8 cellular contexts compared by ENCODE assay signal in genomic region chr3:901953-902778, GRCh38.
A peak's percentile ranks its signal among the peaks of the same experiment; 100 is the strongest.
DNase-seq lines count a peak whose midpoint lies in the region; ATAC-seq and TF ChIP-seq lines count a peak whose summit lies in the region.

No MANE protein-coding gene starts in this region.

- no peaks in the 10 kb centered on the region for H3K79me2 ChIP-seq in DND-41 (ENCODE audit: insufficient read depth, low read length)

- H3K36me3 ChIP-seq in DND-41 (ENCODE audit: insufficient read depth, low read length): no peaks in the 10 kb centered on the region
- H3K36me3 ChIP-seq in aorta (ENCODE audit: control insufficient read depth in 1 of 2, insufficient read depth in 2 of 2, low read length in 1 of 2): no peaks in the 10 kb centered on the region
- H3K36me3 ChIP-seq in upper lobe of left lung: no peaks in the 10 kb centered on the region

- H3K9ac ChIP-seq in DND-41 (ENCODE audit: low read depth, low read length): no peak overlapping the region

- in situ Hi-C loops in KBM-7 (cut with MboI; ENCODE audit: low pct_unique_long_range_greater_than_20kb, low sequenced_read_pairs): no loop called here

- H3K27ac ChIP-seq in DND-41 (ENCODE audit: low read length) (no peak overlapping the region), aorta (ENCODE audit: low read depth in 1 of 2, low read length in 2 of 2) (no peak overlapping the region), upper lobe of left lung (no peak overlapping the region)

- no peaks in the 10 kb centered on the region for H4K20me1 ChIP-seq in DND-41 (ENCODE audit: insufficient read depth, low read length)

- intact Hi-C loops in aorta (cut with DNase I): no loop called here

- no peak for TF ChIP-seq EP300 in upper lobe of left lung (IDR thresholded peaks at IDR 0.05)

- TF ChIP-seq POLR2A in upper lobe of left lung (IDR thresholded peaks at IDR 0.05): no peak

- H3K9me3 ChIP-seq in DND-41 (ENCODE audit: insufficient read depth, low read length, severe bottlenecking) (peaks cover 15% of the 10 kb centered on the region), aorta (ENCODE audit: control insufficient read depth, low read length) (peaks cover 2% of the 10 kb centered on the region), upper lobe of left lung (peaks cover 0 to 17% (median 0%) of the 10 kb centered on the region in 4 donors)

- H3K27me3 ChIP-seq in DND-41 (ENCODE audit: insufficient read depth, low read length, poor library complexity): no peaks in the 10 kb centered on the region
- no peaks in the 10 kb centered on the region for H3K27me3 ChIP-seq in aorta (ENCODE audit: control insufficient read depth in 1 of 2, insufficient read depth in 2 of 2, low read length in 1 of 2)
- H3K27me3 ChIP-seq in upper lobe of left lung: no peaks in the 10 kb centered on the region

- peak; percentile 47 for TF ChIP-seq CTCF in DND-41 (IDR thresholded peaks at IDR 0.05; ENCODE audit: borderline replicate concordance, extremely low read depth, low read length, poor library complexity, severe bottlenecking)
- peak; percentile 34 for TF ChIP-seq CTCF in epithelial cell of esophagus (IDR thresholded peaks at IDR 0.05; ENCODE audit: insufficient read depth, low read depth, low read length, missing control alignments)
- peak in 1 of 6 experiments; percentile 14 for TF ChIP-seq CTCF in upper lobe of left lung (IDR thresholded peaks at IDR 0.05)

- ATAC-seq in DND-41 (ENCODE audit: insufficient read depth, low read depth): no peak
- ATAC-seq in GM21423 (IDR thresholded peaks at IDR 0.05; ENCODE audit: unreplicated experiment): peak; percentile 86
- ATAC-seq in aorta (ENCODE audit: low FRiP score): no peak
- no peak for ATAC-seq in GM19023 (IDR thresholded peaks at IDR 0.05; ENCODE audit: unreplicated experiment)
- no peak for ATAC-seq in upper lobe of left lung (ENCODE audit: low FRiP score in 2 of 2)

- H2AFZ ChIP-seq in DND-41 (ENCODE audit: low read depth, low read length): no peak overlapping the region

- no peak overlapping the region for H3K4me2 ChIP-seq in DND-41 (ENCODE audit: insufficient read depth, low read length)

- H3K4me1 ChIP-seq in DND-41 (ENCODE audit: insufficient read depth, low read length) (no peaks in the 10 kb centered on the region), aorta (ENCODE audit: control insufficient read depth in 1 of 2, insufficient read depth in 2 of 2, low read length in 2 of 2) (no peaks in the 10 kb centered on the region), upper lobe of left lung (no peaks in the 10 kb centered on the region)

- DNase-seq in DND-41 (no peak), KBM-7 (peak; percentile 46), epithelial cell of esophagus (ENCODE audit: low read depth) (peak; percentile 22), aorta (no peak), HuH-7.5 (ENCODE audit: low spot score) (no peak), upper lobe of left lung (no peak)

- no peak overlapping the region for H3K4me3 ChIP-seq in DND-41 (ENCODE audit: low read depth in 1 of 2, low read length in 2 of 2)
- H3K4me3 ChIP-seq in epithelial cell of esophagus (ENCODE audit: low read length): no peak overlapping the region
- H3K4me3 ChIP-seq in aorta (ENCODE audit: low read length in 2 of 2): no peak overlapping the region
- no peak overlapping the region for H3K4me3 ChIP-seq in upper lobe of left lung

- WGBS in aorta, 2 donors: 60 to 64% methylated on average over 2 of the region's 2 CpGs
- 60 to 63% methylated on average over 2 of the region's 2 CpGs for WGBS in upper lobe of left lung, 2 donors

Comparison
In these comparisons a context has a peak if more than half of its experiments do, and no peak if none do; other contexts are left out.
1. DNase-seq: peak in KBM-7 (single experiment) and epithelial cell of esophagus (single experiment); none in DND-41 (single experiment), aorta (0 of 2), HuH-7.5 (single experiment) and upper lobe of left lung (0 of 2).